19 cellular contexts compared by ENCODE assay signal in the genomic region with DNA sequence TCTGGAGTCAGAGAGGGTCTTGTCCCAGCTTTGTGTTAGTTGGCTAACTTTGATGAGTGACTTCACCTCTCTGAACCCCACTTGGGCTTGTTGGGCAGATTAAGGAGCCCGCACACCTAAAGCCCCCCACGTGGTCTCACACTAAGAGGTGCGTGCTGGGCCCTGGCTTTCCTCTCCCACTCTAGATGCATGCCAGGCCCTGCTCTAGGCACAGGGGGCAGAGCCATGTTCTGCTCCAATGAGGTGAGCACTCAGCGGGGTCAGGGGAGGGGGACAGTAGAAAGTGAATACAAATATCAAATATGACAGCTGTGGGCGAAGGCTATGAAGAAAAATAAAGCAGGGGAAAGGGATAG.
A peak's percentile ranks its signal among the peaks of the same experiment; 100 is the strongest.
DNase-seq lines count a peak whose midpoint lies in the region; ATAC-seq and TF ChIP-seq lines count a peak whose summit lies in the region.
"Had no signal": no experiment of that assay in that cellular context is flagged by ENCODE, and none has a peak within 500 bp of the region (broad histone marks: within the 10 kb centered on the region; RNA-seq: fewer than 3 reads in every experiment).

No MANE protein-coding gene starts in this region.

- no peak overlapping the region for H4K12ac ChIP-seq in trophoblast cell (ENCODE audit: low read depth, low read length)

- no peak overlapping the region for H2BK12ac ChIP-seq in trophoblast cell (ENCODE audit: low read length)

- TF ChIP-seq CTCF in cardiac muscle cell (IDR thresholded peaks at IDR 0.05; ENCODE audit: low read depth, low read length): no peak
- TF ChIP-seq CTCF in gastrocnemius medialis (IDR thresholded peaks at IDR 0.05 in 4 of 5, conservative IDR thresholded peaks at IDR 0.05 in 1 of 5): no peak

- intact Hi-C loops in Right ventricle myocardium superior (cut with DNase I): no loop called here
- intact Hi-C loops in gastrocnemius medialis (cut with DNase I; ENCODE audit: low total_unique reads): loop anchor here (2.0 to 10.0 kb wide), 2 partner anchors 219 to 621 kb away; no protein-coding TSS in a partner anchor

- H2AFZ ChIP-seq in trophoblast cell (ENCODE audit: insufficient read depth, low read length, poor library complexity): no peak overlapping the region
- H2AFZ ChIP-seq: GM23248 had no signal

- no peak overlapping the region for H3K4me3 Mint-ChIP-seq in activated T-helper 17 cell treated with anti-CD3 and anti-CD28 coated beads, Interleukin-2, amount 50 U/mL, for 72 hours
- H3K4me3 Mint-ChIP-seq: CD4-positive, CD25-positive, alpha-beta regulatory T cell had no signal

- no CpG with 5 or more reads among the region's 5 CpGs for WGBS in trophoblast cell (ENCODE audit: extremely low coverage, insufficient coverage, insufficient read length)

- ATAC-seq in Right ventricle myocardium superior (ENCODE audit: poor library complexity): no peak
- ATAC-seq in activated T-helper 17 cell treated with anti-CD3 and anti-CD28 coated beads, Interleukin-2, amount 50 U/mL, for 72 hours (replicated peaks): no peak
- no peak for ATAC-seq in left lobe of liver
- no peak for ATAC-seq in gastrocnemius medialis
- ATAC-seq: HCT116 had no signal

- no peaks in the 10 kb centered on the region for H3K79me1 ChIP-seq in trophoblast cell (ENCODE audit: low read length)

- no peak overlapping the region for H4K8ac ChIP-seq in trophoblast cell (ENCODE audit: low read depth, low read length)

- no peak overlapping the region for H3K14ac ChIP-seq in trophoblast cell (ENCODE audit: low read length)

- no peaks in the 10 kb centered on the region for H3K4me1 Mint-ChIP-seq in activated T-helper 17 cell treated with anti-CD3 and anti-CD28 coated beads, Interleukin-2, amount 50 U/mL, for 72 hours
- H3K4me1 Mint-ChIP-seq: CD4-positive, CD25-positive, alpha-beta regulatory T cell had no signal

- H4K91ac ChIP-seq in trophoblast cell (ENCODE audit: low read depth, low read length): no peak overlapping the region

- H3K4me1 ChIP-seq in cardiac muscle cell (ENCODE audit: low read depth) (no peaks in the 10 kb centered on the region), gastrocnemius medialis (peaks cover 44% of the 10 kb centered on the region in 2 donors), trophoblast cell (ENCODE audit: control insufficient read depth in 1 of 2, insufficient read depth in 2 of 2, low read length in 2 of 2) (no peaks in the 10 kb centered on the region)

- H2BK5ac ChIP-seq in trophoblast cell (ENCODE audit: low read depth, low read length, poor library complexity): no peak overlapping the region

- no peaks in the 10 kb centered on the region for H3K9me3 Mint-ChIP-seq in activated T-helper 17 cell treated with anti-CD3 and anti-CD28 coated beads, Interleukin-2, amount 50 U/mL, for 72 hours
- H3K9me3 Mint-ChIP-seq: CD4-positive, CD25-positive, alpha-beta regulatory T cell had no signal

- no peak overlapping the region for H3K9ac ChIP-seq in trophoblast cell (ENCODE audit: low read length)
- H3K9ac ChIP-seq: GM23248 had no signal

- H3K27ac ChIP-seq in cardiac muscle cell (peak overlapping the region; percentile 14), gastrocnemius medialis (peak overlapping the region; percentile 98 to 100 (median 99)), trophoblast cell (ENCODE audit: low read depth, low read length) (no peak overlapping the region)
- H3K27ac ChIP-seq: GM23248 had no signal

- no peak for DNase-seq in cardiac muscle cell (ENCODE audit: low read depth in 1 of 2, low spot score in 1 of 2)
- no peak for DNase-seq in Right ventricle myocardium superior
- peak; percentile 45 for DNase-seq in left lobe of liver (ENCODE audit: low spot score)
- no peak for DNase-seq in gastrocnemius medialis
- DNase-seq in DMS53 (lab: John Stamatoyannopoulos, UW): no peak
- no peak for DNase-seq in NCI-H2171 (lab: John Stamatoyannopoulos, UW)
- no peak for DNase-seq in trophoblast cell
- DNase-seq: Calu3; CD4-positive, CD25-positive, alpha-beta regulatory T cell; DND-41; GF-D8; GM23248; NCI-H1092 treated with DMSO at 0.1 percent for 48 hours; NCI-H1694; NCI-H2107; NCI-H446 treated with DMSO at 0.1 percent for 48 hours; NCI-H82 had no signal

- no peak overlapping the region for H3K23ac ChIP-seq in trophoblast cell (ENCODE audit: low read length)

- H3K4me2 ChIP-seq in trophoblast cell (ENCODE audit: low read length): no peak overlapping the region

- no peak overlapping the region for H2BK120ac ChIP-seq in trophoblast cell (ENCODE audit: insufficient read depth, low read length, poor library complexity)

- H3K36me3 Mint-ChIP-seq in activated T-helper 17 cell treated with anti-CD3 and anti-CD28 coated beads, Interleukin-2, amount 50 U/mL, for 72 hours (ENCODE audit: low read depth): no peaks in the 10 kb centered on the region

- H3K36me3 ChIP-seq in cardiac muscle cell (peaks cover 25% of the 10 kb centered on the region), gastrocnemius medialis (peaks cover 0 to 22% of the 10 kb centered on the region in 2 donors), trophoblast cell (ENCODE audit: control insufficient read depth in 1 of 2, insufficient read depth in 2 of 2, low read length in 2 of 2) (peaks cover 59 to 81% of the 10 kb centered on the region in 2 experiments)

- TF ChIP-seq POLR2A in gastrocnemius medialis (IDR thresholded peaks at IDR 0.05): no peak

- peaks cover 7% of the 10 kb centered on the region for H3K27me3 Mint-ChIP-seq in activated T-helper 17 cell treated with anti-CD3 and anti-CD28 coated beads, Interleukin-2, amount 50 U/mL, for 72 hours

- H3K4ac ChIP-seq in trophoblast cell (ENCODE audit: low read depth, low read length): no peak overlapping the region

- H3K27ac Mint-ChIP-seq in activated T-helper 17 cell treated with anti-CD3 and anti-CD28 coated beads, Interleukin-2, amount 50 U/mL, for 72 hours: peak overlapping the region; percentile 12

- H3K4me3 ChIP-seq in cardiac muscle cell: no peak overlapping the region
- H3K4me3 ChIP-seq in gastrocnemius medialis: no peak overlapping the region
- no peak overlapping the region for H3K4me3 ChIP-seq in trophoblast cell (ENCODE audit: low read depth, low read length)
- H3K4me3 ChIP-seq: GM23248 had no signal

- H3K27me3 ChIP-seq in cardiac muscle cell (no peaks in the 10 kb centered on the region), gastrocnemius medialis (no peaks in the 10 kb centered on the region), trophoblast cell (ENCODE audit: insufficient read depth, low read length) (no peaks in the 10 kb centered on the region)

- in situ Hi-C loops in gastrocnemius medialis (cut with MboI; ENCODE audit: low sequenced_read_pairs in 4 of 4): no loop called here

- no peak overlapping the region for H3K18ac ChIP-seq in trophoblast cell (ENCODE audit: low read length)

- H3K9me3 ChIP-seq in cardiac muscle cell (ENCODE audit: low read depth): no peaks in the 10 kb centered on the region
- no peaks in the 10 kb centered on the region for H3K9me3 ChIP-seq in gastrocnemius medialis
- no peaks in the 10 kb centered on the region for H3K9me3 ChIP-seq in trophoblast cell (ENCODE audit: insufficient read depth, low read depth, low read length)

- no peaks in the 10 kb centered on the region for H3K79me2 ChIP-seq in trophoblast cell (ENCODE audit: control insufficient read depth, insufficient read depth, low read length, poor library complexity)

- H2AK5ac ChIP-seq in trophoblast cell (ENCODE audit: low read length): no peak overlapping the region
